ENCODE assay signal across 12 cellular contexts in the genomic region with DNA sequence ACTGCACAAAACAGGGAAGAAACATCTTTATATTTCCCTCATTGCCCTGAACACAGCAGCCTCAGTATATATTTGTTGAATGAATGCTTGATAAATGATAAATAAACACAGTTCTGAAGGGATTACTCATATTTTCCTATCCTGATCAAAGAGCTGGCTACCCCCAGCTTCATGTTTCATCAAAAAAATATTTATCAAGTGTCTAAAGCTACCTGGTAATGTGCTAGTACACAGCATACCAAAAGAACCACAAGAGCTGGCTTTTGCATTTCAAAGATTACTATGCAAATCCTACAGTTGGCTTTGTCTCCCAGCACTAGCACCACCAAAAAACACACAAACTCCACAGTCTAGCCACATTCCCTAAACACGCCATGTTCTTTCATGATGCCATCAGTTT.
DNase-seq lines count a peak whose midpoint lies in the region; ATAC-seq and TF ChIP-seq lines count a peak whose summit lies in the region.
"Had no signal": no experiment of that assay in that cellular context is flagged by ENCODE, and none has a peak within 500 bp of the region (broad histone marks: within the 10 kb centered on the region; RNA-seq: fewer than 3 reads in every experiment).

No MANE protein-coding gene starts in this region.

- no peak overlapping the region for H4K12ac ChIP-seq in trophoblast cell (ENCODE audit: low read depth, low read length)

- H2AK5ac ChIP-seq in trophoblast cell (ENCODE audit: low read length), result no peak overlapping the region

- H3K4me1 Mint-ChIP-seq in neural progenitor cell, result no peaks in the 10 kb centered on the region

- H3K36me3 ChIP-seq in RWPE2 (ENCODE audit: low read depth) (no peaks in the 10 kb centered on the region), trophoblast cell (ENCODE audit: control insufficient read depth in 1 of 2, insufficient read depth in 2 of 2, low read length in 2 of 2) (no peaks in the 10 kb centered on the region), neural progenitor cell (no peaks in the 10 kb centered on the region)
- H3K36me3 ChIP-seq: right atrium auricular region, thyroid gland had no signal

- no peaks in the 10 kb centered on the region for H4K20me1 ChIP-seq in neural progenitor cell (ENCODE audit: low read depth)

- H3K9ac ChIP-seq in trophoblast cell (ENCODE audit: low read length), result no peak overlapping the region
- H3K9ac ChIP-seq in neural progenitor cell, result no peak overlapping the region

- H3K9me3 ChIP-seq in RWPE2 (ENCODE audit: severe bottlenecking), result no peaks in the 10 kb centered on the region
- no peaks in the 10 kb centered on the region for H3K9me3 ChIP-seq in trophoblast cell (ENCODE audit: insufficient read depth, low read depth, low read length)
- H3K9me3 ChIP-seq in neural progenitor cell (ENCODE audit: low read depth), result no peaks in the 10 kb centered on the region
- H3K9me3 ChIP-seq: right atrium auricular region, thyroid gland had no signal

- H3K4me3 ChIP-seq in RWPE2 (ENCODE audit: severe bottlenecking) (no peak overlapping the region), fibroblast of pulmonary artery (replicated peaks; ENCODE audit: low read depth, low read length) (no peak overlapping the region), trophoblast cell (ENCODE audit: low read depth, low read length) (no peak overlapping the region), neural progenitor cell (no peak overlapping the region)
- H3K4me3 ChIP-seq: right atrium auricular region, thyroid gland had no signal

- no peak overlapping the region for H3K23ac ChIP-seq in trophoblast cell (ENCODE audit: low read length)

- ATAC-seq in RWPE2 (ENCODE audit: low read depth) (peak; percentile 64; the same call in 2 of the 3 replicates), HG03439 (IDR thresholded peaks at IDR 0.05; ENCODE audit: unreplicated experiment) (no peak)

- no peak overlapping the region for H3K4me2 ChIP-seq in trophoblast cell (ENCODE audit: low read length)
- H3K4me2 ChIP-seq in neural progenitor cell, result no peak overlapping the region

- no CpG with 5 or more reads among the region's 1 CpG for WGBS in trophoblast cell (ENCODE audit: extremely low coverage, insufficient coverage, insufficient read length)

- H3K36me3 Mint-ChIP-seq in neural progenitor cell, result no peaks in the 10 kb centered on the region

- TF ChIP-seq CTCF in RWPE2 (IDR thresholded peaks at IDR 0.05; ENCODE audit: poor library complexity, severe bottlenecking) (no peak), fibroblast of pulmonary artery (IDR thresholded peaks at IDR 0.05; ENCODE audit: low read length, missing control alignments) (no peak), neural progenitor cell (IDR thresholded peaks at IDR 0.05) (no peak)

- no peak overlapping the region for H3K27ac ChIP-seq in RWPE2 (ENCODE audit: poor library complexity, severe bottlenecking)
- no peak overlapping the region for H3K27ac ChIP-seq in trophoblast cell (ENCODE audit: low read depth, low read length)
- H3K27ac ChIP-seq in neural progenitor cell, result no peak overlapping the region
- H3K27ac ChIP-seq: right atrium auricular region, thyroid gland had no signal

- no peak overlapping the region for H4K8ac ChIP-seq in trophoblast cell (ENCODE audit: low read depth, low read length)

- no peak overlapping the region for H3K4me3 Mint-ChIP-seq in neural progenitor cell

- no peaks in the 10 kb centered on the region for H3F3A ChIP-seq in neural progenitor cell (ENCODE audit: low read depth)

- no peak overlapping the region for H4K91ac ChIP-seq in trophoblast cell (ENCODE audit: low read depth, low read length)

- H3K27ac Mint-ChIP-seq in neural progenitor cell, result no peak overlapping the region

- H3K14ac ChIP-seq in trophoblast cell (ENCODE audit: low read length), result no peak overlapping the region

- H2AFZ ChIP-seq in trophoblast cell (ENCODE audit: insufficient read depth, low read length, poor library complexity) (no peak overlapping the region), neural progenitor cell (replicated peaks) (no peak overlapping the region)

- peaks cover 14% of the 10 kb centered on the region for H3K4me1 ChIP-seq in RWPE2 (ENCODE audit: insufficient read depth, poor library complexity, severe bottlenecking)
- H3K4me1 ChIP-seq in trophoblast cell (ENCODE audit: control insufficient read depth in 1 of 2, insufficient read depth in 2 of 2, low read length in 2 of 2), result peaks cover 5 to 7% of the 10 kb centered on the region in 2 experiments
- H3K4me1 ChIP-seq in neural progenitor cell, result peaks cover 11% of the 10 kb centered on the region

- H2BK120ac ChIP-seq in trophoblast cell (ENCODE audit: insufficient read depth, low read length, poor library complexity), result no peak overlapping the region

- intact Hi-C loops in posterior cingulate gyrus (cut with DNase I), result no loop called here

- no peak overlapping the region for H2BK5ac ChIP-seq in trophoblast cell (ENCODE audit: low read depth, low read length, poor library complexity)

- no peak overlapping the region for H3K4ac ChIP-seq in trophoblast cell (ENCODE audit: low read depth, low read length)

- H3K79me1 ChIP-seq in trophoblast cell (ENCODE audit: low read length), result peaks cover 3% of the 10 kb centered on the region

- no peak overlapping the region for H2BK12ac ChIP-seq in trophoblast cell (ENCODE audit: low read length)

- no peak overlapping the region for H3K18ac ChIP-seq in trophoblast cell (ENCODE audit: low read length)

- no peaks in the 10 kb centered on the region for H3K9me3 Mint-ChIP-seq in neural progenitor cell

- H3K79me2 ChIP-seq in trophoblast cell (ENCODE audit: control insufficient read depth, insufficient read depth, low read length, poor library complexity), result no peaks in the 10 kb centered on the region
- no peaks in the 10 kb centered on the region for H3K79me2 ChIP-seq in neural progenitor cell (ENCODE audit: low read depth)

- H3K27me3 ChIP-seq in RWPE2 (ENCODE audit: insufficient read depth, poor library complexity, severe bottlenecking) (no peaks in the 10 kb centered on the region), trophoblast cell (ENCODE audit: insufficient read depth, low read length) (no peaks in the 10 kb centered on the region), neural progenitor cell (no peaks in the 10 kb centered on the region)
- H3K27me3 ChIP-seq: right atrium auricular region, thyroid gland had no signal

- H3K27me3 Mint-ChIP-seq in neural progenitor cell (ENCODE audit: insufficient read depth, low read depth), result peaks cover 2% of the 10 kb centered on the region

- DNase-seq in GM03348 (ENCODE audit: low spot score) (peak; percentile 39), RWPE2 (ENCODE audit: low spot score) (no peak), fibroblast of pulmonary artery (ENCODE audit: low read depth) (peak; percentile 49), trophoblast cell (peak; percentile 89 to 98), neural progenitor cell (ENCODE audit: low spot score) (no peak), NCI-H2081 treated with DMSO at 0.1 percent for 48 hours (lab: John Stamatoyannopoulos, UW) (no peak), posterior cingulate gyrus (no peak)
- DNase-seq: anterior cingulate cortex, NCI-H1930, thyroid gland had no signal

Comparison
In these comparisons a context has a peak if more than half of its experiments do, and no peak if none do; other contexts are left out.
1. DNase-seq: peak in GM03348 (single experiment), fibroblast of pulmonary artery (single experiment) and trophoblast cell (2 of 2); none in RWPE2 (single experiment), neural progenitor cell (single experiment), NCI-H2081 treated with DMSO at 0.1 percent for 48 hours (single experiment) and posterior cingulate gyrus (0 of 10).